8 cellular contexts compared by ENCODE assay signal in the genomic region with DNA sequence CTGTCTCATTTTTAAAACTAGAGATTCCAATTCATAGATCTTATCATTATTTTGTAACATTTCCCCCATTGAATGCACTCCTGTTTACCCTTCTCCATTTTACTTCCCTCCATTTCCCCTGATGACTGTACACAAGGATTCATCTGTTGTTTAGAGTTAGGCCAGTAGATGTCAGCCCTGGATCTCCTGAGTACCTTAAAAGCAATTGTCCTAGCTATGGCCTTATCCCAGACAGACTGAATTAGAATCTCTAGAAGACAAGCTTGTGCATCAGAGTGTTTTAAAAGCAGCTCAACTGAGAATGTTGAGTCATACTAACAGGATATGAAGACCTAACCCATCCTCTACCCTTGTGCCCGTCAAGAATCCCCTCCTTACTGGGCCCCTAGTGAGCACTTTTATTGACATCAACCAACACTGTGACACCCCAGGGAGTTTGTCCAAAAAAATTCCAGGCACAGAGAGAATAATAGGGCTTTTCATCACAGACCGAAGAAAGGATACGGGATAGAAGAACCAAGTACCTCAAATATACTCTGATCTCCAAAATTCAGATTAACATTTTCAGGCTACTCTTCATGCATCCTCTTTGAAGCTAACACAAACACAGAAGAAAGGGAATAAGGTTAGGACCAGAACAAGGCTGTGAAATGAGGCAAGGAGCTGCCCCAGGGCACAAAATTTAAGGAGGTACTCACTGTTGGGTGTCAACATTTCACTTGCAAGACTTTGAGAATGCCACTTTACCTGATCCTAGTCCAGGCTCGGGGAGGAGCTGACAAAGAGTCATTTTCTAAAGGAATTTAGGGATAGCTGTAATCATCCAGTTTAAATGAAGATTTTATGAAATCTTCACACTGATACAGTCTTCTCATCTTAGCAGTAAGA. TPM values are rescaled to one million over a fixed set of nuclear protein-coding genes. Genes with fewer than 3 reads are reported as not detected.
DNase-seq lines count a peak whose midpoint lies in the region; ATAC-seq and TF ChIP-seq lines count a peak whose summit lies in the region.

No MANE protein-coding gene starts in this region.

- peak overlapping the region; percentile 4 to 79 (median 46) for H3K27ac Mint-ChIP-seq in naive thymus-derived CD8-positive, alpha-beta T cell

- POLR2A ChIA-PET in naive thymus-derived CD8-positive, alpha-beta T cell (lab: Charles Lee), result interaction anchor here (0.6 to 2.1 kb wide), 2 partner anchors 38 to 116 kb away, joined by 3 to 4 read pairs; no protein-coding TSS in a partner anchor

- H3K36me3 Mint-ChIP-seq in naive thymus-derived CD8-positive, alpha-beta T cell, result peaks cover 19 to 81% (median 46%) of the 10 kb centered on the region in 3 donors

- H3K27me3 ChIP-seq in DOHH2 (ENCODE audit: control insufficient read depth, low read length) (0 out of 2 replicates have a peak, but pooled peaks cover 3% of the 10 kb centered on the region), transverse colon (no peaks in the 10 kb centered on the region)

- no peak overlapping the region for H3K4me3 Mint-ChIP-seq in naive thymus-derived CD8-positive, alpha-beta T cell

- in situ Hi-C loops in transverse colon (cut with MboI; ENCODE audit: low pct_ligation_motif_present in 1 of 4, low pct_unique_long_range_greater_than_20kb in 1 of 4, low sequenced_read_pairs in 3 of 4), result no loop called here

- H3K9me3 ChIP-seq in DOHH2 (ENCODE audit: control insufficient read depth, insufficient read depth, low read length) (no peaks in the 10 kb centered on the region), transverse colon (no peaks in the 10 kb centered on the region)

- DNase-seq in NOMO-1 treated with DMSO at 0.1 percent for 48 hours (lab: John Stamatoyannopoulos, UW; ENCODE audit: unreplicated experiment) (peak; percentile 63), cerebellar cortex (ENCODE audit: low spot score) (peak; percentile 13), occipital lobe (lab: John Stamatoyannopoulos, UW) (no peak), transverse colon (no peak)
- no peak for DNase-seq in naive thymus-derived CD8-positive, alpha-beta T cell

- no peaks in the 10 kb centered on the region for H3K9me3 Mint-ChIP-seq in naive thymus-derived CD8-positive, alpha-beta T cell

- H3F3A ChIP-seq in DOHH2 (ENCODE audit: control insufficient read depth, insufficient read depth), result no peaks in the 10 kb centered on the region

- no peaks in the 10 kb centered on the region for H3K27me3 Mint-ChIP-seq in naive thymus-derived CD8-positive, alpha-beta T cell

- ATAC-seq in GM19328 (IDR thresholded peaks at IDR 0.05; ENCODE audit: unreplicated experiment) (peak; percentile 83), HG03159 (IDR thresholded peaks at IDR 0.05; ENCODE audit: unreplicated experiment) (peak; percentile 92)
- peak; percentile 70 to 71 for ATAC-seq in naive thymus-derived CD8-positive, alpha-beta T cell

- TF ChIP-seq POLR2A in transverse colon (IDR thresholded peaks at IDR 0.05), result no peak

- H3K36me3 ChIP-seq in DOHH2 (ENCODE audit: control insufficient read depth, low read length), result no peaks in the 10 kb centered on the region
- no peaks in the 10 kb centered on the region for H3K36me3 ChIP-seq in transverse colon

- H3K4me1 ChIP-seq in DOHH2 (ENCODE audit: control insufficient read depth, low read length) (no peaks in the 10 kb centered on the region), transverse colon (no peaks in the 10 kb centered on the region)

- no peaks in the 10 kb centered on the region; the same call in 1 of the 2 replicates for H3K9me2 ChIP-seq in DOHH2 (replicated peaks; ENCODE audit: control insufficient read depth, low read length)

- intact Hi-C loops in transverse colon (cut with DNase I; ENCODE audit: low total_unique reads), result no loop called here

- peaks cover 33 to 65% (median 61%) of the 10 kb centered on the region in 4 donors for H3K4me1 Mint-ChIP-seq in naive thymus-derived CD8-positive, alpha-beta T cell

- no peaks in the 10 kb centered on the region for H3K79me2 ChIP-seq in DOHH2 (ENCODE audit: control insufficient read depth, low read length)

- no peaks in the 10 kb centered on the region for H4K20me1 ChIP-seq in DOHH2 (ENCODE audit: control insufficient read depth, insufficient read depth, low read depth, low read length)

- H3K27ac ChIP-seq in DOHH2 (ENCODE audit: low read depth, low read length) (no peak overlapping the region), transverse colon (no peak overlapping the region)

- H3K4me3 ChIP-seq in DOHH2 (ENCODE audit: low read length) (no peak overlapping the region), transverse colon (no peak overlapping the region)

- TF ChIP-seq EP300 in transverse colon (IDR thresholded peaks at IDR 0.05; ENCODE audit: low read depth), result no peak

- no peak overlapping the region for H3K4me2 ChIP-seq in DOHH2 (ENCODE audit: low read length)

- 75 to 80% methylated on average over 3 to 4 of the region's 4 CpGs for WGBS in transverse colon (ENCODE audit: low coverage in 1 of 2), 2 donors

- TF ChIP-seq CTCF in DOHH2 (IDR thresholded peaks at IDR 0.05; ENCODE audit: low read depth, low read length, poor library complexity, severe bottlenecking), result peak; percentile 44
- TF ChIP-seq CTCF in transverse colon (IDR thresholded peaks at IDR 0.05), result no peak

RNA-seq across cellular contexts. Expression of a gene that starts 17.1 kb away (rescaled TPM):
- total RNA-seq in naive thymus-derived CD8-positive, alpha-beta T cell, result under 1 TPM in 1 of 2 experiments, not detected in 1; 0.16 TPM
- 1 to 10 TPM in 2 of 3 donors, under 1 TPM in 1; 0.30 to 1.9 (median 1.1) TPM for polyA plus RNA-seq in naive thymus-derived CD8-positive, alpha-beta T cell
- total RNA-seq in occipital lobe (not detected), transverse colon (not detected)

RNA-seq across cellular contexts. Expression of a gene that starts 36.0 kb away (rescaled TPM):
- total RNA-seq in naive thymus-derived CD8-positive, alpha-beta T cell, result 100 to 1,000 TPM; 316 to 330 TPM
- polyA plus RNA-seq in naive thymus-derived CD8-positive, alpha-beta T cell, result 100 to 1,000 TPM; 258 to 291 (median 265) TPM
- total RNA-seq in occipital lobe (not detected), transverse colon (10 to 100 TPM in 2 of 4 donors, 1 to 10 TPM in 2; 5.5 to 24.3 (median 13.0) TPM)

Comparison
In these comparisons a context has a peak if more than half of its experiments do, and no peak if none do; other contexts are left out.
1. DNase-seq: peak in NOMO-1 treated with DMSO at 0.1 percent for 48 hours (single experiment) and cerebellar cortex (single experiment); none in naive thymus-derived CD8-positive, alpha-beta T cell (0 of 10), occipital lobe (single experiment) and transverse colon (single experiment).
2. RNA of a gene that starts 36.0 kb away (total RNA-seq): 316 to 330 TPM in naive thymus-derived CD8-positive, alpha-beta T cell; 5.5 to 24.3 TPM in transverse colon and not detected in occipital lobe (single experiment); every median in the first group is over 10 times any median in the second.
3. Peak in every context shown above with its lines, with median percentiles within 50 percentile points of each other: ATAC-seq.